ENCODE assay signal across 10 cellular contexts in the genomic region with DNA sequence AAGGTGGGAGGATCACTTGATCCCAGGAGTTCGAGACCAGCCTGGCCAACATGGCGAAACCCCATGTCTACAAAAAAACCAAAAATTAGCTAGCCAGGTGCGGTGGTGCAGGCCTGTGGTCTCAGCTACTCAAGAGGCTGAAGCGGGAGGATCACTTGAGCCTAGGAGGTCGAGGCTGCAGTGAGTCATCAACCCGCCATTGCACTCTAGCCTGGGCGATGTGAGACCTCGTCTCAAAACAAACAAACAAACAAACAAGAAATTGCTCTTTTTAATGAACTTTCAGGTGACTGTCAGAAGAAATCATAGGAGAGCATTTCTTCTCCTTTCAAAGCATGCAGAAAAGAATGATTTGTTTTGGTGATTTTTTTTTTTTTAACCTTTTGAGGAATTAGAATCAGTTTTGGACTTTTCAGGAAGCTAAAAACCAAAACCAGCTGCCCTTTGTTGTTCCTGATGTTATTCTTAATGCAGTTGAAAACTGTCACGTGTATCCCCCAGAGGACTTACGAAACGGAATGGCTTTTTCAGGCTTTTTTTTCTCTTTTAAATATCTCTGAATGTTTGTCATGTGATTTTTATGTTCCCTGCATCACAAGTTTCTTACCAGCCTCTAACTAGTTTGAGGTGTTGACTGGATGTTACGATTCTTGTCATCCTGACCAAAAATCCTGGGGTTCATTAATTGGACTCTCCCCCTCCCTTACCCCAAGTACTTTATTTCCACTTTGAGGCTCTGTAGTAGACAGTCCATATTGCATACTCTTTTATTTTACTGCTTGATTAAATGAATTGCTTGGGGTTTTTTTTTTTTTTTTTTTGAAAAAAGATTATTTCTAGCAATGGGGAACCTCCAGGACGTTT. TPM values are rescaled to one million over a fixed set of nuclear protein-coding genes. Genes with fewer than 3 reads are reported as not detected.
DNase-seq lines count a peak whose midpoint lies in the region; ATAC-seq and TF ChIP-seq lines count a peak whose summit lies in the region.
"Had no signal": no experiment of that assay in that cellular context is flagged by ENCODE, and none has a peak within 500 bp of the region (broad histone marks: within the 10 kb centered on the region; RNA-seq: fewer than 3 reads in every experiment).

No MANE protein-coding gene starts in this region.

- WGBS in heart right ventricle, 2 donors, result 63 to 72% methylated on average over 13 of the region's 13 CpGs

- H3K4me3 ChIP-seq in heart right ventricle, result peak overlapping the region in 2 of 10 donors; percentile 12

- H3K36me3 Mint-ChIP-seq in stimulated activated naive B cell treated with anti-CD40 and anti-IgM and Interleukin-4, amounts not matched to agents 10 μg/mL and 1 μg/mL and 100 μg/mL, for 72 hours, result peaks cover 43 to 48% of the 10 kb centered on the region in 2 donors

- DNase-seq in EH (ENCODE audit: low read depth) (peak; percentile 8), SK-MEL-5 (ENCODE audit: low read depth, low spot score) (peak; percentile 33), heart right ventricle (no peak)
- no peak for DNase-seq in stimulated activated naive B cell treated with anti-CD40 and anti-IgM and Interleukin-4, amounts not matched to agents 10 μg/mL and 1 μg/mL and 100 μg/mL, for 72 hours
- no peak for DNase-seq in activated CD4-positive, alpha-beta T cell treated with anti-CD3 and anti-CD28 coated beads for 48 hours
- DNase-seq: NCI-H2029; stimulated activated naive CD4-positive, alpha-beta T cell treated with Interleukin-2 at 50 U/mL for 16 hours had no signal

- peaks cover 0 to 16% (median 0%) of the 10 kb centered on the region in 9 donors for H3K36me3 ChIP-seq in heart right ventricle

- H3K9me3 ChIP-seq in heart right ventricle, result no peaks in the 10 kb centered on the region

- TF ChIP-seq CTCF in heart right ventricle (IDR thresholded peaks at IDR 0.05), result no peak

- intact Hi-C loops in heart right ventricle (cut with DNase I), result no loop called here

- peaks cover 26 to 54% of the 10 kb centered on the region in 2 donors for H3K4me1 Mint-ChIP-seq in stimulated activated naive B cell treated with anti-CD40 and anti-IgM and Interleukin-4, amounts not matched to agents 10 μg/mL and 1 μg/mL and 100 μg/mL, for 72 hours

- H3K27ac ChIP-seq in heart right ventricle, result peak overlapping the region in 7 of 10 donors; percentile 5 to 69 (median 41)

- no peaks in the 10 kb centered on the region for H3K27me3 Mint-ChIP-seq in stimulated activated naive B cell treated with anti-CD40 and anti-IgM and Interleukin-4, amounts not matched to agents 10 μg/mL and 1 μg/mL and 100 μg/mL, for 72 hours

- H3K27ac Mint-ChIP-seq in stimulated activated naive B cell treated with anti-CD40 and anti-IgM and Interleukin-4, amounts not matched to agents 10 μg/mL and 1 μg/mL and 100 μg/mL, for 72 hours, result peak overlapping the region; percentile 89

- H3K9me3 Mint-ChIP-seq in stimulated activated naive B cell treated with anti-CD40 and anti-IgM and Interleukin-4, amounts not matched to agents 10 μg/mL and 1 μg/mL and 100 μg/mL, for 72 hours, result no peaks in the 10 kb centered on the region

- ATAC-seq in heart right ventricle (peak in 5 of 8 donors; percentile 29 to 64 (median 58)), GM19452 (IDR thresholded peaks at IDR 0.05; ENCODE audit: unreplicated experiment) (no peak), HG02870 (IDR thresholded peaks at IDR 0.05; ENCODE audit: unreplicated experiment) (no peak)
- peak; percentile 70 to 73 for ATAC-seq in stimulated activated naive B cell treated with anti-CD40 and anti-IgM and Interleukin-4, amounts not matched to agents 10 μg/mL and 1 μg/mL and 100 μg/mL, for 72 hours (replicated peaks)

- H3K4me3 Mint-ChIP-seq in stimulated activated naive B cell treated with anti-CD40 and anti-IgM and Interleukin-4, amounts not matched to agents 10 μg/mL and 1 μg/mL and 100 μg/mL, for 72 hours, result peak overlapping the region; percentile 50 to 51

- in situ Hi-C loops in SK-MEL-5 (cut with HindIII; ENCODE audit: low pct_unique_long_range_greater_than_20kb, low sequenced_read_pairs), result no loop called here

- H3K4me1 ChIP-seq in heart right ventricle, result peaks cover 0 to 21% (median 3%) of the 10 kb centered on the region in 9 donors

- no peaks in the 10 kb centered on the region for H3K27me3 ChIP-seq in heart right ventricle

RNA-seq across cellular contexts. Expression of a gene that starts 34.1 kb away (rescaled TPM):
- total RNA-seq in SK-MEL-5 (2014; rRNA removed; shearing (Covaris generic)), result 7.2 and 7.7 TPM in 2 replicates
- 4.3 and 8.4 TPM in 2 replicates for polyA plus RNA-seq in SK-MEL-5 (2015; cell fraction: cytosol; rRNA removed)
- 2.5 and 4.4 TPM in 2 replicates for polyA plus RNA-seq in SK-MEL-5 (2015; cell fraction: nucleus; rRNA removed)
- total RNA-seq in heart right ventricle, result 10 to 100 TPM; 10.8 to 23.9 (median 14.0) TPM
- 1 to 10 TPM; 2.1 to 2.8 TPM for polyA plus RNA-seq in heart right ventricle

RNA-seq across cellular contexts. Expression of a gene that starts 45.6 kb away (rescaled TPM):
- total RNA-seq in SK-MEL-5 (2014; rRNA removed; shearing (Covaris generic)), result not detected in 2 replicates
- not detected in 2 replicates for polyA plus RNA-seq in SK-MEL-5 (2015; cell fraction: cytosol; rRNA removed)
- not detected in 2 replicates for polyA plus RNA-seq in SK-MEL-5 (2015; cell fraction: nucleus; rRNA removed)
- total RNA-seq in heart right ventricle, result not detected
- polyA plus RNA-seq in heart right ventricle, result not detected
- total RNA-seq: dermis microvascular lymphatic vessel endothelial cell had no signal

Comparison
In these comparisons a context has a peak if more than half of its experiments do, and no peak if none do; other contexts are left out.
1. DNase-seq: peak in EH (single experiment) and SK-MEL-5 (single experiment); none in heart right ventricle (0 of 2), stimulated activated naive B cell treated with anti-CD40 and anti-IgM and Interleukin-4, amounts not matched to agents 10 μg/mL and 1 μg/mL and 100 μg/mL, for 72 hours (single experiment) and activated CD4-positive, alpha-beta T cell treated with anti-CD3 and anti-CD28 coated beads for 48 hours (single experiment).
2. ATAC-seq: peak in heart right ventricle (5 of 8) and stimulated activated naive B cell treated with anti-CD40 and anti-IgM and Interleukin-4, amounts not matched to agents 10 μg/mL and 1 μg/mL and 100 μg/mL, for 72 hours (2 of 2); none in GM19452 (single experiment) and HG02870 (single experiment).